8 cellular contexts compared by ENCODE assay signal in genomic region chr14:104795781-104796681, GRCh38. TPM values are rescaled to one million over a fixed set of nuclear protein-coding genes. Genes with fewer than 3 reads are reported as not detected.
A peak's percentile ranks its signal among the peaks of the same experiment; 100 is the strongest.
DNase-seq lines count a peak whose midpoint lies in the region; ATAC-seq and TF ChIP-seq lines count a peak whose summit lies in the region.

No MANE protein-coding gene starts in this region.

- no peaks in the 10 kb centered on the region for H3K9me2 ChIP-seq in OCI-LY1 (ENCODE audit: low read depth, low read length)

- H3K4me1 ChIP-seq in OCI-LY1 (ENCODE audit: insufficient read depth, low read length, severe bottlenecking) (peaks cover 31% of the 10 kb centered on the region), parathyroid adenoma (peaks cover 19% of the 10 kb centered on the region)

- H3K27me3 ChIP-seq in OCI-LY1 (ENCODE audit: insufficient read depth, low read length) (peaks cover 5% of the 10 kb centered on the region; the same call in 1 of the 2 replicates), parathyroid adenoma (ENCODE audit: control insufficient read depth, insufficient read depth, low read length) (no peaks in the 10 kb centered on the region)

- peak; percentile 32 for ATAC-seq in GM21390 (IDR thresholded peaks at IDR 0.05; ENCODE audit: unreplicated experiment)
- no peak for ATAC-seq in GM19455 (IDR thresholded peaks at IDR 0.05; ENCODE audit: unreplicated experiment)
- no peak for ATAC-seq in GM18517 (IDR thresholded peaks at IDR 0.05; ENCODE audit: unreplicated experiment)

- H3K27ac Mint-ChIP-seq in glutamatergic neuron (ENCODE audit: unreplicated experiment), result peak overlapping the region; percentile 55

- TF ChIP-seq CTCF in OCI-LY1 (IDR thresholded peaks at IDR 0.05; ENCODE audit: low read length), result no peak
- no peak for TF ChIP-seq CTCF in glutamatergic neuron (IDR thresholded peaks at IDR 0.05; ENCODE audit: partially characterized antibody, unreplicated experiment)
- TF ChIP-seq CTCF in parathyroid adenoma (IDR thresholded peaks at IDR 0.05), result no peak

- H3K36me3 ChIP-seq in OCI-LY1 (ENCODE audit: insufficient read depth, low read length) (peaks cover 7% of the 10 kb centered on the region; the same call in 1 of the 2 replicates), parathyroid adenoma (ENCODE audit: control insufficient read depth, insufficient read depth, low read length) (no peaks in the 10 kb centered on the region)

- DNase-seq in CD1c-positive myeloid dendritic cell (ENCODE audit: extremely low spot score) (peak; percentile 44), glutamatergic neuron (no peak)
- peak; percentile 57 for DNase-seq in activated naive CD4-positive, alpha-beta T cell treated with Interleukin-2 at 50 U/mL for 16 hours

- H3K36me3 Mint-ChIP-seq in glutamatergic neuron (ENCODE audit: unreplicated experiment), result no peaks in the 10 kb centered on the region

- H3K9ac ChIP-seq in OCI-LY1 (ENCODE audit: low read length) (peak overlapping the region; percentile 61; the same call in 1 of the 2 replicates), parathyroid adenoma (no peak overlapping the region)

- peaks cover 16% of the 10 kb centered on the region for H3K9me3 Mint-ChIP-seq in glutamatergic neuron (ENCODE audit: unreplicated experiment)

- no peaks in the 10 kb centered on the region for H4K20me1 ChIP-seq in OCI-LY1 (ENCODE audit: insufficient read depth, low read length)

- H3K27me3 Mint-ChIP-seq in glutamatergic neuron (ENCODE audit: unreplicated experiment), result peaks cover 31% of the 10 kb centered on the region

- H3F3A ChIP-seq in OCI-LY1 (ENCODE audit: insufficient read depth, low read length), result peaks cover 9% of the 10 kb centered on the region

- no peak overlapping the region for H3K27ac ChIP-seq in OCI-LY1 (ENCODE audit: low read depth, low read length, poor library complexity, severe bottlenecking)
- peak overlapping the region; percentile 47 for H3K27ac ChIP-seq in parathyroid adenoma

- H3K4me1 Mint-ChIP-seq in glutamatergic neuron (ENCODE audit: low read depth, unreplicated experiment), result peaks cover 34% of the 10 kb centered on the region

- H2AFZ ChIP-seq in OCI-LY1 (ENCODE audit: low read length), result no peak overlapping the region
- peak overlapping the region; percentile 91 for H2AFZ ChIP-seq in parathyroid adenoma

- H3K4me2 ChIP-seq in OCI-LY1 (ENCODE audit: low read length) (peak overlapping the region; percentile 71), parathyroid adenoma (ENCODE audit: low read length) (peak overlapping the region; percentile 93)

- H3K4me3 ChIP-seq in OCI-LY1 (ENCODE audit: low read depth, low read length, poor library complexity, severe bottlenecking), result peak overlapping the region; percentile 55
- H3K4me3 ChIP-seq in parathyroid adenoma (ENCODE audit: low read depth, low read length), result peak overlapping the region; percentile 57

- H3K9me3 ChIP-seq in OCI-LY1 (ENCODE audit: low read length), result no peaks in the 10 kb centered on the region
- no peaks in the 10 kb centered on the region for H3K9me3 ChIP-seq in parathyroid adenoma (ENCODE audit: control insufficient read depth, low read length)

- H3K4me3 Mint-ChIP-seq in glutamatergic neuron (ENCODE audit: unreplicated experiment), result peak overlapping the region; percentile 69

- H3K79me2 ChIP-seq in OCI-LY1 (ENCODE audit: insufficient read depth, low read length), result no peaks in the 10 kb centered on the region
- peaks cover 37% of the 10 kb centered on the region for H3K79me2 ChIP-seq in parathyroid adenoma

RNA-seq across cellular contexts. Expression of gene AKT1, which starts 0.5 kb away (rescaled TPM):
- 300 TPM for total RNA-seq in glutamatergic neuron (ENCODE audit: unreplicated experiment)

RNA-seq across cellular contexts. Expression of gene ZBTB42, which starts 4.9 kb away (rescaled TPM):
- total RNA-seq in glutamatergic neuron (ENCODE audit: unreplicated experiment), result 6.0 TPM

RNA-seq across cellular contexts. Expression of gene SIVA1, which starts 43.1 kb away (rescaled TPM):
- total RNA-seq in glutamatergic neuron (ENCODE audit: unreplicated experiment), result 30.5 TPM
